8 cellular contexts compared by ENCODE assay signal in the genomic region with DNA sequence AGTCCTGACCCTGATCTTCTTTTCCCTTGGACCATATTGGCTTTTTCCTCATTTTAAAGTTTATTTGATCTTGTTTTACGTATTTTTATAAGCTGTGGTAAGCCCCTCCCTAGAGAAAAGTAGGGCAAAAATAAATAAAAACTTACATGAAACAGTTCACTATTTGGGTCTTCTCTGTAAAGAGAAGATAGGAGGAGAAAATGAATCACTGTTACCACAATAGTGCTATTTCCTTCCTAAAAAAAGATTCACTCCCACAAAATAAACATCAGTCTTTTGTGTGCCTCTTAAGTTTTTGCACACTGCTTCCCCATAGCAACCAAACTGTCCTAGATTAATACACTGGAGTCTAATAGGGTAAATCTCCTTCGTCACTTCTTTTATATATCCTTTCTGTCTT. TPM values are rescaled to one million over a fixed set of nuclear protein-coding genes. Genes with fewer than 3 reads are reported as not detected.
DNase-seq lines count a peak whose midpoint lies in the region; ATAC-seq and TF ChIP-seq lines count a peak whose summit lies in the region.

No MANE protein-coding gene starts in this region.

- POLR2A ChIA-PET in IMR-90 (lab: Charles Lee; ENCODE audit: unreplicated experiment): no interaction called here

- no peaks in the 10 kb centered on the region for H3K27me3 ChIP-seq in ACC112 (ENCODE audit: insufficient read depth, low read length)
- no peaks in the 10 kb centered on the region for H3K27me3 ChIP-seq in IMR-90 (ENCODE audit: control insufficient read depth, insufficient read depth, low read length)
- H3K27me3 ChIP-seq in mammary epithelial cell (ENCODE audit: insufficient read depth, low read length): no peaks in the 10 kb centered on the region

- no peak overlapping the region for H4K5ac ChIP-seq in IMR-90 (ENCODE audit: low read depth, low read length)

- ATAC-seq in IMR-90 (ENCODE audit: low read depth) (peak; percentile 38; the same call in 1 of the 2 replicates), GM19023 (IDR thresholded peaks at IDR 0.05; ENCODE audit: unreplicated experiment) (no peak), GM18873 (IDR thresholded peaks at IDR 0.05; ENCODE audit: low FRiP score, unreplicated experiment) (no peak), HG03045 (IDR thresholded peaks at IDR 0.05; ENCODE audit: unreplicated experiment) (no peak)

- H2BK120ac ChIP-seq in IMR-90 (ENCODE audit: low read depth, low read length): no peak overlapping the region

- TF ChIP-seq RAD21 in IMR-90 (IDR thresholded peaks at IDR 0.05; ENCODE audit: low read length): no peak

- intact Hi-C loops in IMR-90 (cut with micrococcal nuclease) (no loop called here), mammary epithelial cell (cut with micrococcal nuclease) (loop anchor here (10.0 kb wide), 1 partner anchor 99 kb away; no protein-coding TSS in a partner anchor)

- H3K4me2 ChIP-seq in IMR-90 (ENCODE audit: low read depth, low read length) (peak overlapping the region; percentile 4; the same call in 1 of the 2 replicates), mammary epithelial cell (ENCODE audit: insufficient read depth, low read depth, low read length) (peak overlapping the region; percentile 87)

- dilution Hi-C loops in IMR-90 (cut with HindIII; ENCODE audit: low sequenced_read_pairs, unreplicated experiment) (no loop called here), mammary epithelial cell (cut with HindIII; ENCODE audit: low sequenced_read_pairs) (no loop called here)

- TF ChIP-seq CTCF in IMR-90 (conservative IDR thresholded peaks at IDR 0.05; ENCODE audit: low read depth, low read length) (no peak), mammary epithelial cell (conservative IDR thresholded peaks at IDR 0.05 in 1 of 2, IDR thresholded peaks at IDR 0.05 in 1 of 2; ENCODE audit: extremely low read depth in 1 of 2, insufficient read depth in 1 of 2, low read depth in 1 of 2, low read length in 2 of 2) (no peak), mesothelial cell of epicardium (IDR thresholded peaks at IDR 0.05; ENCODE audit: unreplicated experiment) (no peak)

- H3K4me3 ChIP-seq in ACC112 (ENCODE audit: low read depth, low read length) (peak overlapping the region; percentile 66), IMR-90 (ENCODE audit: insufficient read depth, low read depth, low read length) (no peak overlapping the region), mammary epithelial cell (replicated peaks in 1 of 3; ENCODE audit: insufficient read depth in 1 of 3, low read depth in 2 of 3, low read length in 3 of 3) (no peak overlapping the region)

- H3K18ac ChIP-seq in IMR-90 (ENCODE audit: low read depth, low read length): peak overlapping the region; percentile 7; the same call in 1 of the 2 replicates

- no TSS peak for BruUV-seq in IMR-90 (replicated peaks; lab: Mats Ljungman, UMichigan)
- BruUV-seq in mammary epithelial cell (replicated peaks; lab: Mats Ljungman, UMichigan): no TSS peak

- H4K20me1 ChIP-seq in IMR-90 (ENCODE audit: insufficient read depth, low read length): peaks cover 17% of the 10 kb centered on the region
- no peaks in the 10 kb centered on the region for H4K20me1 ChIP-seq in mammary epithelial cell (ENCODE audit: insufficient read depth, low read length)

- no peak overlapping the region for H3K23ac ChIP-seq in IMR-90 (ENCODE audit: low read depth, low read length)

- peak; percentile 68 for DNase-seq in IMR-90
- peak; percentile 64 for DNase-seq in mammary epithelial cell
- no peak for DNase-seq in mesothelial cell of epicardium (ENCODE audit: low spot score in 2 of 2, unreplicated experiment in 2 of 2)
- no peak for DNase-seq in Ammon's horn (ENCODE audit: low spot score)

- no peak overlapping the region for H3K4ac ChIP-seq in IMR-90 (ENCODE audit: low read depth, low read length)

- H3K4me3 Mint-ChIP-seq in mesothelial cell of epicardium: no peak overlapping the region

- H3K9ac ChIP-seq in IMR-90 (ENCODE audit: low read depth, low read length) (no peak overlapping the region), mammary epithelial cell (ENCODE audit: insufficient read depth, low read length) (peak overlapping the region; percentile 90)

- H2AFZ ChIP-seq in ACC112 (ENCODE audit: low read length, unreplicated experiment) (no peak overlapping the region), IMR-90 (replicated peaks; ENCODE audit: low read length, poor library complexity) (no peak overlapping the region), mammary epithelial cell (ENCODE audit: low read depth, low read length) (no peak overlapping the region)

- peak overlapping the region; percentile 79 for H3K27ac Mint-ChIP-seq in mesothelial cell of epicardium

- peaks cover 4% of the 10 kb centered on the region; the same call in 1 of the 2 replicates for H3K36me3 ChIP-seq in ACC112 (ENCODE audit: insufficient read depth, low read length)
- no peaks in the 10 kb centered on the region; the same call in 1 of the 2 replicates for H3K36me3 ChIP-seq in IMR-90 (ENCODE audit: control insufficient read depth, insufficient read depth, low read length)
- no peaks in the 10 kb centered on the region for H3K36me3 ChIP-seq in mammary epithelial cell (ENCODE audit: insufficient read depth, low read length)

- H3K79me1 ChIP-seq in IMR-90 (ENCODE audit: low read depth in 1 of 2, low read length in 2 of 2): peaks cover 15 to 68% of the 10 kb centered on the region in 2 experiments; a peak in 3 of 4 replicates

- H3K36me3 Mint-ChIP-seq in mesothelial cell of epicardium: peaks cover 28% of the 10 kb centered on the region

- in situ Hi-C loops in IMR-90 (cut with MboI; ENCODE audit: low sequenced_read_pairs): no loop called here
- in situ Hi-C loops in mammary epithelial cell (cut with MboI; ENCODE audit: low sequenced_read_pairs in 2 of 2): no loop called here

- H3K9me3 Mint-ChIP-seq in mesothelial cell of epicardium: peaks cover 5% of the 10 kb centered on the region

- peak overlapping the region; percentile 91 for H3K27ac ChIP-seq in ACC112 (ENCODE audit: low read depth, low read length)
- no peak overlapping the region for H3K27ac ChIP-seq in IMR-90 (ENCODE audit: insufficient read depth, low read length)
- peak overlapping the region; percentile 96 for H3K27ac ChIP-seq in mammary epithelial cell (ENCODE audit: insufficient read depth, low read depth, low read length)

- no CpG with 5 or more reads among the region's 2 CpGs for WGBS in IMR-90 (ENCODE audit: extremely low coverage in 2 of 2, insufficient read length in 1 of 2), 2 experiments
- WGBS in mammary epithelial cell (ENCODE audit: low coverage, missing lambda C conversion rate): 29% methylated on average over 2 of the region's 2 CpGs

- H3K14ac ChIP-seq in IMR-90 (replicated peaks; ENCODE audit: low read depth, low read length): no peak overlapping the region

- no peaks in the 10 kb centered on the region for H3K27me3 Mint-ChIP-seq in mesothelial cell of epicardium (ENCODE audit: low read depth)

- no peak overlapping the region for H2BK5ac ChIP-seq in IMR-90 (ENCODE audit: low read depth, low read length, poor library complexity, severe bottlenecking)

- H3K4me1 ChIP-seq in ACC112 (ENCODE audit: control insufficient read depth, insufficient read depth, low read length, unreplicated experiment): peaks cover 41% of the 10 kb centered on the region
- H3K4me1 ChIP-seq in IMR-90 (ENCODE audit: control insufficient read depth, insufficient read depth, low read length): peaks cover 11% of the 10 kb centered on the region
- peaks cover 34% of the 10 kb centered on the region for H3K4me1 ChIP-seq in mammary epithelial cell (ENCODE audit: insufficient read depth, low read length)

- CTCF ChIA-PET in IMR-90 (lab: Yijun Ruan, JAX): interaction anchor here (0.7 kb wide), 1 partner anchor 229 kb away, joined by 4 read pairs; no protein-coding TSS in a partner anchor
- CTCF ChIA-PET in mammary epithelial cell (lab: Charles Lee; ENCODE audit: low non-redundant PET): no interaction called here

- no peak overlapping the region for H2BK20ac ChIP-seq in IMR-90 (ENCODE audit: low read depth, low read length)

- no peak overlapping the region for H2BK15ac ChIP-seq in IMR-90 (ENCODE audit: low read depth, low read length)

- H4K91ac ChIP-seq in IMR-90 (ENCODE audit: insufficient read depth, low read depth, low read length): no peak overlapping the region

- H3K4me1 Mint-ChIP-seq in mesothelial cell of epicardium: peaks cover 35% of the 10 kb centered on the region

- TF ChIP-seq POLR2A in IMR-90 (IDR thresholded peaks at IDR 0.05; ENCODE audit: low read depth, low read length): no peak

- H3K9me3 ChIP-seq in IMR-90 (ENCODE audit: control insufficient read depth, insufficient read depth, low read length) (no peaks in the 10 kb centered on the region), mammary epithelial cell (replicated peaks; ENCODE audit: insufficient read depth, low read length) (no peaks in the 10 kb centered on the region)

- H2AK9ac ChIP-seq in IMR-90 (replicated peaks; ENCODE audit: low read depth, low read length, poor library complexity): no peak overlapping the region

- no peak overlapping the region for H3K56ac ChIP-seq in IMR-90 (ENCODE audit: extremely low read depth, insufficient read depth, low read length)

- H3K79me2 ChIP-seq in ACC112 (ENCODE audit: control insufficient read depth, insufficient read depth, low read length, unreplicated experiment): peaks cover 37% of the 10 kb centered on the region
- H3K79me2 ChIP-seq in mammary epithelial cell (ENCODE audit: insufficient read depth, low read length): peaks cover 49% of the 10 kb centered on the region

- H4K8ac ChIP-seq in IMR-90 (ENCODE audit: low read depth in 2 of 2, low read length in 2 of 2): no peak overlapping the region

- no peak overlapping the region for H2AK5ac ChIP-seq in IMR-90 (ENCODE audit: low read depth, low read length)

- H3K9me1 ChIP-seq in IMR-90 (ENCODE audit: insufficient read depth, low read length): peaks cover 14% of the 10 kb centered on the region

TF ChIP-seq in IMR-90, 13 proteins besides CTCF, POLR2A, EP300 and RAD21:
- TF ChIP-seq, protein P1, sequence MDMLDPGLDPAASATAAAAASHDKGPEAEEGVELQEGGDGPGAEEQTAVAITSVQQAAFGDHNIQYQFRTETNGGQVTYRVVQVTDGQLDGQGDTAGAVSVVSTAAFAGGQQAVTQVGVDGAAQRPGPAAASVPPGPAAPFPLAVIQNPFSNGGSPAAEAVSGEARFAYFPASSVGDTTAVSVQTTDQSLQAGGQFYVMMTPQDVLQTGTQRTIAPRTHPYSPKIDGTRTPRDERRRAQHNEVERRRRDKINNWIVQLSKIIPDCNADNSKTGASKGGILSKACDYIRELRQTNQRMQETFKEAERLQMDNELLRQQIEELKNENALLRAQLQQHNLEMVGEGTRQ (IDR thresholded peaks at IDR 0.05; ENCODE audit: low read depth, low read length): no peak
- TF ChIP-seq RFX5 (IDR thresholded peaks at IDR 0.05; ENCODE audit: low read depth, low read length) (peak; percentile 65; the same call in 1 of the 2 replicates), FOS (IDR thresholded peaks at IDR 0.05; ENCODE audit: low read depth, low read length) (0 out of 2 replicates have a peak, but pooled peaks have one; percentile 15)

RNA-seq across cellular contexts. Expression of a gene that starts 1.4 kb away (rescaled TPM):
- total RNA-seq in IMR-90 (2012; rRNA removed) (11.5 and 13.6 TPM in 2 replicates), mammary epithelial cell (100 to 1,000 TPM in 1 of 2 donors, 10 to 100 TPM in 1; 51.3 to 155 TPM), mesothelial cell of epicardium (281 to 302 TPM (median 293 TPM) in 3 replicates)
- polyA plus RNA-seq in IMR-90 (2012; rRNA removed) (10.9 and 11.6 TPM in 2 replicates), mammary epithelial cell (23.6 TPM)
- 4.9 and 6.7 TPM in 2 replicates for polyA plus RNA-seq in IMR-90 (2012; cell fraction: cytosol; rRNA removed)
- polyA plus RNA-seq in IMR-90 (2012; cell fraction: nucleus; rRNA removed; ENCODE audit: low replicate concordance): 19.7 and 44.0 TPM in 2 replicates
- polyA minus RNA-seq in mammary epithelial cell: 190 TPM

Comparison
In these comparisons a context has a peak if more than half of its experiments do, and no peak if none do; other contexts are left out.
1. DNase-seq: peak in IMR-90 (single experiment) and mammary epithelial cell (single experiment); none in mesothelial cell of epicardium (0 of 2) and Ammon's horn (single experiment).